19 cellular contexts compared by ENCODE assay signal in genomic region chr3:6737223-6737994, GRCh38.
"Had no signal": no experiment of that assay in that cellular context is flagged by ENCODE, and none has a peak within 500 bp of the region (broad histone marks: within the 10 kb centered on the region; RNA-seq: fewer than 3 reads in every experiment).

No MANE protein-coding gene starts in this region.

- DNase-seq: effector memory CD4-positive, alpha-beta T cell; gastrocnemius medialis; heart right ventricle; hypothalamus; lower lobe of right lung; natural killer cell; nucleus accumbens; pancreas; right cardiac atrium; small intestine; stimulated activated CD4-positive, alpha-beta T cell treated with anti-CD3 and anti-CD28 coated beads, Interleukin-12 subunit alpha, Interleukin-12 subunit beta, amount 100 ng/mL, for 4 hours; stimulated activated naive CD4-positive, alpha-beta T cell; stomach; substantia nigra; transverse colon had no signal

- H3K4me3 ChIP-seq: esophagus muscularis mucosa, gastrocnemius medialis, heart right ventricle, lower lobe of right lung, pancreas, stomach, thoracic aorta, transverse colon had no signal

- ATAC-seq: gastrocnemius medialis, heart right ventricle, left lobe of liver, lower lobe of right lung, natural killer cell, pancreas, right cardiac atrium had no signal

- H3K27me3 ChIP-seq: esophagus muscularis mucosa, gastrocnemius medialis, heart right ventricle, pancreas, stomach, transverse colon had no signal

- H3K27ac ChIP-seq: epithelial cell of prostate, esophagus muscularis mucosa, gastrocnemius medialis, heart right ventricle, lower lobe of right lung, pancreas, stomach, thoracic aorta had no signal

- H3K9me3 ChIP-seq: esophagus muscularis mucosa, gastrocnemius medialis, lower lobe of right lung, pancreas, stomach, thoracic aorta, transverse colon had no signal

- H3K4me1 ChIP-seq: esophagus muscularis mucosa, gastrocnemius medialis, heart right ventricle, lower lobe of right lung, pancreas, stomach had no signal

- H3K36me3 ChIP-seq: esophagus muscularis mucosa, gastrocnemius medialis, heart right ventricle, lower lobe of right lung, pancreas, stomach, thoracic aorta, transverse colon had no signal
